Comparison of ENCODE assay signal across 8 cellular contexts in genomic region chr2:218292700-218293014, GRCh38.
DNase-seq lines count a peak whose midpoint lies in the region; ATAC-seq and TF ChIP-seq lines count a peak whose summit lies in the region.

No MANE protein-coding gene starts in this region.

- no peak overlapping the region for H3K27ac ChIP-seq in SU-DHL-6 (ENCODE audit: low read depth, low read length)

- H4K20me1 ChIP-seq in SU-DHL-6 (ENCODE audit: low read depth, low read length), result no peaks in the 10 kb centered on the region

- H3K4me3 ChIP-seq in GM12865 (ENCODE audit: low read depth, low read length) (peak overlapping the region; percentile 44), SU-DHL-6 (ENCODE audit: insufficient read depth, low read length, poor library complexity, severe bottlenecking) (no peak overlapping the region), fibroblast of mammary gland (ENCODE audit: control insufficient read depth, low read depth, low read length) (peak overlapping the region; percentile 44), retinal pigment epithelial cell (ENCODE audit: low read length) (peak overlapping the region; percentile 22)

- H3K27me3 ChIP-seq in SU-DHL-6 (ENCODE audit: low read length), result no peaks in the 10 kb centered on the region

- peak overlapping the region; percentile 63 for H2AFZ ChIP-seq in SU-DHL-6 (ENCODE audit: low read depth, low read length, severe bottlenecking)

- no peak for ATAC-seq in HG03432 (IDR thresholded peaks at IDR 0.05; ENCODE audit: unreplicated experiment)

- peak overlapping the region; percentile 42 for H3K4me2 ChIP-seq in SU-DHL-6 (ENCODE audit: low read depth, low read length, poor library complexity, severe bottlenecking)

- DNase-seq in GM12865 (ENCODE audit: low read depth) (no peak), fibroblast of mammary gland (ENCODE audit: low read depth) (no peak), retinal pigment epithelial cell (ENCODE audit: low read depth) (no peak), NCI-H146 treated with DMSO at 0.1 percent for 48 hours (lab: John Stamatoyannopoulos, UW; ENCODE audit: unreplicated experiment) (no peak), HK-2 (ENCODE audit: unreplicated experiment) (no peak)
- DNase-seq in activated CD4-positive, alpha-beta T cell treated with anti-CD3 and anti-CD28 coated beads for 4 hours, result no peak

- no peaks in the 10 kb centered on the region for H3F3A ChIP-seq in SU-DHL-6 (ENCODE audit: insufficient read depth)

- H3K9me2 ChIP-seq in SU-DHL-6 (replicated peaks; ENCODE audit: insufficient read depth, low read length), result no peaks in the 10 kb centered on the region

- H3K36me3 ChIP-seq in SU-DHL-6 (ENCODE audit: low read length), result no peaks in the 10 kb centered on the region

- H3K9me3 ChIP-seq in SU-DHL-6 (ENCODE audit: insufficient read depth, low read length), result no peaks in the 10 kb centered on the region

- no peak overlapping the region for H3K9ac ChIP-seq in SU-DHL-6 (ENCODE audit: low read length)

- no peak for TF ChIP-seq CTCF in GM12865 (IDR thresholded peaks at IDR 0.05; ENCODE audit: insufficient read depth, low read depth, low read length, missing control alignments)
- no peak for TF ChIP-seq CTCF in SU-DHL-6 (IDR thresholded peaks at IDR 0.05; ENCODE audit: insufficient read depth, low read length, poor library complexity, severe bottlenecking)
- no peak for TF ChIP-seq CTCF in fibroblast of mammary gland (conservative IDR thresholded peaks at IDR 0.05; ENCODE audit: control insufficient read depth, insufficient read depth, low read depth, low read length)
- TF ChIP-seq CTCF in retinal pigment epithelial cell (conservative IDR thresholded peaks at IDR 0.05; ENCODE audit: low read depth, low read length), result no peak

- no peaks in the 10 kb centered on the region for H3K79me2 ChIP-seq in SU-DHL-6 (ENCODE audit: insufficient read depth, low read length)
